8 cellular contexts compared by ENCODE assay signal in genomic region chr12:57111046-57111698, GRCh38. TPM values are rescaled to one million over a fixed set of nuclear protein-coding genes. Genes with fewer than 3 reads are reported as not detected.
DNase-seq lines count a peak whose midpoint lies in the region; ATAC-seq lines count a peak whose summit lies in the region.

Gene STAT6, minus strand, starts transcription at chr12:57111362. Its CDS starts 3,084 bp downstream, at chr12:57108278.

- no peaks in the 10 kb centered on the region for H3K9me3 ChIP-seq in esophagus (ENCODE audit: control insufficient read depth in 2 of 2, insufficient read depth in 1 of 2, low read depth in 1 of 2, low read length in 1 of 2)

- peak; percentile 34 to 55 (median 44) for DNase-seq in NCI-H1417 (lab: John Stamatoyannopoulos, UW)
- no peak for DNase-seq in NCI-H1417 treated with DMSO at 0.1 percent for 48 hours (lab: John Stamatoyannopoulos, UW)
- DNase-seq in NOMO-1 treated with dmso at 0.1 percent for 144 hours (lab: John Stamatoyannopoulos, UW; ENCODE audit: unreplicated experiment) = peak; percentile 95
- peak; percentile 73 for DNase-seq in activated T-cell treated with anti-CD3 and anti-CD28 coated beads for 4 hours
- DNase-seq in naive B cell = peak; percentile 86
- peak; percentile 83 for DNase-seq in stimulated activated naive CD8-positive, alpha-beta T cell treated with anti-CD3 and anti-CD28 coated beads, Interleukin-15, Interleukin-2, amounts not matched to agents 100 U/mL and 50 U/mL, for 24 hours

- H3K4me3 Mint-ChIP-seq in naive B cell = peak within 1 kb of the TSS; percentile 93 to 100 (median 97)

- 0 to 1% methylated on average over 12 to 13 of the region's 13 CpGs for WGBS in esophagus, 2 donors

- H3K9me3 Mint-ChIP-seq in naive B cell = no peaks in the 10 kb centered on the region

- H3K27me3 ChIP-seq in esophagus (ENCODE audit: control insufficient read depth in 1 of 2, insufficient read depth in 2 of 2, low read length in 2 of 2) = no peaks in the 10 kb centered on the region

- H3K36me3 ChIP-seq in esophagus (ENCODE audit: control insufficient read depth in 2 of 2, insufficient read depth in 2 of 2, low read length in 1 of 2) = peaks cover 6 to 13% of the 10 kb centered on the region in 2 donors

- peak within 1 kb of the TSS; percentile 100 for H3K27ac ChIP-seq in esophagus (ENCODE audit: low read depth in 2 of 2, low read length in 1 of 2)

- peaks cover 2 to 7% of the 10 kb centered on the region in 2 donors for H3K4me1 ChIP-seq in esophagus (ENCODE audit: control insufficient read depth in 2 of 2, insufficient read depth in 2 of 2, low read length in 1 of 2)

- H3K27ac Mint-ChIP-seq in naive B cell = peak within 1 kb of the TSS; percentile 98 to 100 (median 100)

- H3K27me3 Mint-ChIP-seq in naive B cell = no peaks in the 10 kb centered on the region

- peak within 1 kb of the TSS; percentile 81 to 91 for H3K4me3 ChIP-seq in esophagus (ENCODE audit: low read depth in 1 of 2, low read length in 2 of 2)

- ATAC-seq in HG02981 (IDR thresholded peaks at IDR 0.05; ENCODE audit: unreplicated experiment) (peak; percentile 46), naive B cell (ENCODE audit: low read depth in 2 of 2) (peak; percentile 67)
- peak; percentile 71 for ATAC-seq in stimulated activated naive CD8-positive, alpha-beta T cell treated with anti-CD3 and anti-CD28 coated beads, Interleukin-15, Interleukin-2, amounts not matched to agents 100 U/mL and 50 U/mL, for 24 hours

- H3K4me1 Mint-ChIP-seq in naive B cell = peaks cover 51 to 61% (median 60%) of the 10 kb centered on the region in 3 donors

- H3K36me3 Mint-ChIP-seq in naive B cell = peaks cover 0 to 28% of the 10 kb centered on the region in 2 donors

RNA-seq across cellular contexts. Expression of gene STAT6, which starts in this region (rescaled TPM):
- 100 to 1,000 TPM; 101 to 145 TPM for polyA plus RNA-seq in esophagus
- polyA plus RNA-seq in naive B cell (ENCODE audit: low read depth in 6 of 6) = 100 to 1,000 TPM in 5 of 6 donors, 10 to 100 TPM in 1; 88.2 to 172 (median 159) TPM
